ENCODE assay signal across 4 cellular contexts in the genomic region with DNA sequence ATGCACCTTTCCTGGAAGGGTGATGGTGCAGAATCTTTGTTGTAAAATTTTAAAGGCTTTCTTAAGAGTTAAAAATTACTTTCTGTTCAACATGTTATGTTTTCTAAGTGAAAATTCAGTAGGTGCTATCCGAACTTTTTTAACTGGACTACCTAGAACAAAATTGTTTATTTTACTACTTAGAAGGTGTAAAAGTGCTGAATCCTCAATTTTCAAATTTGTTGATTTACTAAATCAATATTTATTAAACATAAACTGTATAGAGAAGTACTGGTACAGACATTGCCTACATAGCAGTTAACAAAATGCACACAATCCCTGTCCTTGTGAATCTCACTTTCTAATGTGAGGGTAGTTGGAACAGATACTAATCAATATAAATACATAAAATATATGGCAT.
A peak's percentile ranks its signal among the peaks of the same experiment; 100 is the strongest.
TF ChIP-seq lines count a peak whose summit lies in the region.

No MANE protein-coding gene starts in this region.

TF ChIP-seq in HepG2, 621 proteins besides CTCF, POLR2A, EP300 and RAD21:
- TF ChIP-seq ZMAT3 (CRISPR knock-in tag; conservative IDR thresholded peaks at IDR 0.05), result no peak
- TF ChIP-seq MAFK (conservative IDR thresholded peaks at IDR 0.05 in 1 of 2, IDR thresholded peaks at IDR 0.05 in 1 of 2; ENCODE audit: low read length in 2 of 2), result peak; percentile 52 to 79; a peak in 3 of 4 replicates
- peak; percentile 62 for TF ChIP-seq MAFF (IDR thresholded peaks at IDR 0.05; ENCODE audit: low read depth, low read length)

TF ChIP-seq in A549, 52 proteins besides CTCF, POLR2A, EP300 and RAD21:
- peak; percentile 53 for TF ChIP-seq MAFK (IDR thresholded peaks at IDR 0.05; ENCODE audit: partially characterized antibody)
- TF ChIP-seq HEYL (CRISPR knock-in tag; IDR thresholded peaks at IDR 0.05), result no peak

TF ChIP-seq in IMR-90, 13 proteins besides CTCF, POLR2A, EP300 and RAD21:
- TF ChIP-seq RCOR1 (IDR thresholded peaks at IDR 0.05; ENCODE audit: insufficient replicate concordance, low read length), result no peak
- TF ChIP-seq RFX5 (IDR thresholded peaks at IDR 0.05; ENCODE audit: low read depth, low read length), result no peak
- peak; percentile 59; the same call in 1 of the 2 replicates for TF ChIP-seq MAFK (IDR thresholded peaks at IDR 0.05; ENCODE audit: low read depth, low read length)
- TF ChIP-seq ELK1 (IDR thresholded peaks at IDR 0.05; ENCODE audit: borderline replicate concordance, low read depth, low read length), result no peak
- no peak for TF ChIP-seq FOS (IDR thresholded peaks at IDR 0.05; ENCODE audit: low read depth, low read length)

TF ChIP-seq in K562, 482 proteins besides CTCF, POLR2A, EP300 and RAD21:
- TF ChIP-seq RBM34 (IDR thresholded peaks at IDR 0.05; ENCODE audit: borderline replicate concordance, insufficient read depth, low read length) (no peak), MAFK (IDR thresholded peaks at IDR 0.05; ENCODE audit: low read length) (peak; percentile 34; the same call in 1 of the 2 replicates), SIRT6 (IDR thresholded peaks at IDR 0.05; ENCODE audit: low read depth, low read length) (no peak), KHSRP (IDR thresholded peaks at IDR 0.05) (no peak), TAL1 (IDR thresholded peaks at IDR 0.05) (no peak), UBTF (IDR thresholded peaks at IDR 0.05; ENCODE audit: borderline replicate concordance in 1 of 2, low read depth in 2 of 2, low read length in 2 of 2) (no peak), PRMT5 (CRISPR knock-in tag; IDR thresholded peaks at IDR 0.05) (no peak), GABPB2 (CRISPR knock-in tag; conservative IDR thresholded peaks at IDR 0.05) (no peak), YBX1 (IDR thresholded peaks at IDR 0.05) (no peak), ZNF316 (IDR thresholded peaks at IDR 0.05) (peak; percentile 87), RNF2 (IDR thresholded peaks at IDR 0.05) (no peak), MNT (conservative IDR thresholded peaks at IDR 0.05) (no peak), ZNF507 (tag; conservative IDR thresholded peaks at IDR 0.05) (no peak), TCF7 (IDR thresholded peaks at IDR 0.05; ENCODE audit: borderline replicate concordance) (no peak), ZFP91 (CRISPR knock-in tag; IDR thresholded peaks at IDR 0.05) (no peak), BRF1 (IDR thresholded peaks at IDR 0.05; ENCODE audit: borderline replicate concordance, extremely low read depth, insufficient read length) (no peak), NCOA2 (IDR thresholded peaks at IDR 0.05; ENCODE audit: partially characterized antibody in 2 of 2) (no peak), CGGBP1 (CRISPR knock-in tag; IDR thresholded peaks at IDR 0.05) (no peak), HDAC3 (IDR thresholded peaks at IDR 0.05; ENCODE audit: borderline replicate concordance, partially characterized antibody) (no peak), THRAP3 (IDR thresholded peaks at IDR 0.05; ENCODE audit: borderline replicate concordance) (no peak), KDM5B (IDR thresholded peaks at IDR 0.05; ENCODE audit: insufficient replicate concordance, low read depth, low read length) (no peak), PREB (CRISPR knock-in tag; IDR thresholded peaks at IDR 0.05) (no peak), SRF (CRISPR knock-in tag; IDR thresholded peaks at IDR 0.05) (no peak), SNRNP70 (optimal IDR thresholded peaks at IDR 0.05; ENCODE audit: low read depth, low read length) (no peak), ZNF184 (CRISPR knock-in tag; IDR thresholded peaks at IDR 0.05) (no peak), C11orf30 (IDR thresholded peaks at IDR 0.05; ENCODE audit: low read depth) (peak; percentile 73), ZNF764 (CRISPR knock-in tag; IDR thresholded peaks at IDR 0.05; ENCODE audit: low read depth) (no peak), SNAPC5 (CRISPR knock-in tag; IDR thresholded peaks at IDR 0.05) (no peak), HEY1 (CRISPR knock-in tag; IDR thresholded peaks at IDR 0.05; ENCODE audit: borderline replicate concordance) (no peak), WHSC1 (IDR thresholded peaks at IDR 0.05; ENCODE audit: low read length) (no peak), HMG20B (CRISPR knock-in tag; IDR thresholded peaks at IDR 0.05) (no peak), COPS2 (conservative IDR thresholded peaks at IDR 0.05) (no peak), CBX3 (IDR thresholded peaks at IDR 0.05; ENCODE audit: borderline replicate concordance in 1 of 2, low read length in 2 of 2) (no peak), MAFG (tag; conservative IDR thresholded peaks at IDR 0.05) (0 out of 2 replicates have a peak, but pooled peaks have one; percentile 26), MAFF (IDR thresholded peaks at IDR 0.05; ENCODE audit: low read length) (peak; percentile 50; the same call in 1 of the 2 replicates)
